In genomic region chr22:17780741-17781318, GRCh38 we compare ENCODE assay signal across 11 cellular contexts. TPM values are rescaled to one million over a fixed set of nuclear protein-coding genes. Genes with fewer than 3 reads are reported as not detected.
DNase-seq lines count a peak whose midpoint lies in the region; ATAC-seq, FAIRE-seq and TF ChIP-seq lines count a peak whose summit lies in the region.
"Had no signal": no experiment of that assay in that cellular context is flagged by ENCODE, and none has a peak within 500 bp of the region (broad histone marks: within the 10 kb centered on the region; RNA-seq: fewer than 3 reads in every experiment).

No MANE protein-coding gene starts in this region.

- no peak overlapping the region for H3K4me3 ChIP-seq in CD8-positive, alpha-beta T cell (ENCODE audit: low read depth, low read length)
- no peak overlapping the region for H3K4me3 ChIP-seq in neuronal stem cell (ENCODE audit: low read length in 2 of 2)
- no peak overlapping the region for H3K4me3 ChIP-seq in lower lobe of right lung
- H3K4me3 ChIP-seq: tibial artery had no signal

- DNase-seq in CD8-positive, alpha-beta T cell: no peak
- DNase-seq in GM12892 (ENCODE audit: insufficient read length): no peak
- DNase-seq in neuronal stem cell (ENCODE audit: low spot score): no peak
- DNase-seq in lower lobe of right lung: no peak
- DNase-seq in HEK293T (ENCODE audit: extremely low spot score): no peak
- DNase-seq: glutamatergic neuron, NCI-H187, nephron progenitor cell, tibial artery had no signal

- peaks cover 10% of the 10 kb centered on the region for H3K36me3 Mint-ChIP-seq in CD8-positive, alpha-beta T cell
- peaks cover 2% of the 10 kb centered on the region for H3K36me3 Mint-ChIP-seq in activated naive CD8-positive, alpha-beta T cell

- H3K36me3 ChIP-seq in CD8-positive, alpha-beta T cell (ENCODE audit: insufficient read depth, low read length): no peaks in the 10 kb centered on the region
- H3K36me3 ChIP-seq in neuronal stem cell (replicated peaks in 1 of 2; ENCODE audit: control insufficient read depth in 2 of 2, insufficient read depth in 2 of 2, low read length in 2 of 2) (no peaks in the 10 kb centered on the region), lower lobe of right lung (no peaks in the 10 kb centered on the region)
- H3K36me3 ChIP-seq: tibial artery had no signal

- TF ChIP-seq POLR2A in GM12892 (IDR thresholded peaks at IDR 0.05; ENCODE audit: low read depth, low read length): peak; percentile 19; the same call in 1 of the 2 replicates

- H3K79me1 ChIP-seq in neuronal stem cell (ENCODE audit: low read depth, low read length): no peaks in the 10 kb centered on the region

- peaks cover 54% of the 10 kb centered on the region for H3K4me1 Mint-ChIP-seq in CD8-positive, alpha-beta T cell (ENCODE audit: low read depth)
- peaks cover 62% of the 10 kb centered on the region for H3K4me1 Mint-ChIP-seq in activated naive CD8-positive, alpha-beta T cell (ENCODE audit: low read depth)

- H3K23ac ChIP-seq in neuronal stem cell (ENCODE audit: low read depth, low read length, poor library complexity): peak overlapping the region; percentile 37

- peak overlapping the region; percentile 88 for H2BK120ac ChIP-seq in neuronal stem cell (ENCODE audit: low read depth, low read length)

- peak overlapping the region; percentile 69 for H3K4ac ChIP-seq in neuronal stem cell (ENCODE audit: low read length)

- ATAC-seq in CD8-positive, alpha-beta T cell: no peak
- ATAC-seq in HG02885 (IDR thresholded peaks at IDR 0.05; ENCODE audit: poor library complexity, unreplicated experiment) (no peak), lower lobe of right lung (no peak)

- H3K27me3 Mint-ChIP-seq in CD8-positive, alpha-beta T cell (ENCODE audit: low read depth): no peaks in the 10 kb centered on the region
- no peaks in the 10 kb centered on the region for H3K27me3 Mint-ChIP-seq in activated naive CD8-positive, alpha-beta T cell

- peak overlapping the region; percentile 60 for H2BK12ac ChIP-seq in neuronal stem cell (ENCODE audit: low read length)

- H2AK5ac ChIP-seq in neuronal stem cell (ENCODE audit: low read depth, low read length): peak overlapping the region; percentile 53

- H2AFZ ChIP-seq in neuronal stem cell (ENCODE audit: low read length): peak overlapping the region; percentile 26

- H4K8ac ChIP-seq in neuronal stem cell (ENCODE audit: low read depth, low read length): no peak overlapping the region

- H2BK15ac ChIP-seq in neuronal stem cell (ENCODE audit: low read length): peak overlapping the region; percentile 4

- H3K27ac ChIP-seq in CD8-positive, alpha-beta T cell (ENCODE audit: low read depth, low read length): no peak overlapping the region
- H3K27ac ChIP-seq in neuronal stem cell (replicated peaks; ENCODE audit: low read length) (no peak overlapping the region), lower lobe of right lung (no peak overlapping the region)
- H3K27ac ChIP-seq: tibial artery had no signal

- no peaks in the 10 kb centered on the region for H3K9me3 Mint-ChIP-seq in CD8-positive, alpha-beta T cell
- no peaks in the 10 kb centered on the region for H3K9me3 Mint-ChIP-seq in activated naive CD8-positive, alpha-beta T cell (ENCODE audit: low read depth)

- POLR2A ChIA-PET in CD8-positive, alpha-beta T cell (lab: Charles Lee): no interaction called here
- POLR2A ChIA-PET in HEK293T (lab: Yijun Ruan, JAX): no interaction called here

- H3K27me3 ChIP-seq in CD8-positive, alpha-beta T cell (ENCODE audit: insufficient read depth, low read length): no peaks in the 10 kb centered on the region
- no peaks in the 10 kb centered on the region for H3K27me3 ChIP-seq in neuronal stem cell (ENCODE audit: control insufficient read depth in 3 of 3, insufficient read depth in 3 of 3, low read depth in 1 of 3, low read length in 3 of 3)
- peaks cover 4% of the 10 kb centered on the region for H3K27me3 ChIP-seq in lower lobe of right lung (ENCODE audit: low read depth)

- H3K4me2 ChIP-seq in neuronal stem cell (ENCODE audit: insufficient read depth, low read length, poor library complexity, severe bottlenecking): no peak overlapping the region

- H4K91ac ChIP-seq in neuronal stem cell (ENCODE audit: low read depth, low read length, poor library complexity): no peak overlapping the region

- H2BK5ac ChIP-seq in neuronal stem cell (ENCODE audit: low read length): peak overlapping the region; percentile 59

- H3K14ac ChIP-seq in neuronal stem cell (ENCODE audit: low read length): peak overlapping the region; percentile 95

- CTCF ChIA-PET in CD8-positive, alpha-beta T cell (lab: Charles Lee): interaction anchor here (1.4 to 4.1 kb wide), 2 partner anchors 26 to 39 kb away, joined by 4 to 39 read pairs (median 4); no protein-coding TSS in a partner anchor
- CTCF ChIA-PET in HEK293T (lab: Yijun Ruan, JAX): interaction anchor here (0.7 to 1.2 kb wide), 2 partner anchors 13 to 38 kb away, joined by 3 to 4 read pairs; no protein-coding TSS in a partner anchor

- no CpG with 5 or more reads among the region's 10 CpGs for WGBS in neuronal stem cell (ENCODE audit: extremely low coverage in 2 of 2, insufficient read length in 2 of 2, insufficient replicate concordance in 1 of 2), 2 donors

- peak overlapping the region; percentile 74 for H3K27ac Mint-ChIP-seq in CD8-positive, alpha-beta T cell
- H3K27ac Mint-ChIP-seq in activated naive CD8-positive, alpha-beta T cell: peak overlapping the region; percentile 51

- no peak for TF ChIP-seq CTCF in CD8-positive, alpha-beta T cell (IDR thresholded peaks at IDR 0.05)
- no peak for TF ChIP-seq CTCF in lower lobe of right lung (IDR thresholded peaks at IDR 0.05)

- H3K9me3 ChIP-seq in CD8-positive, alpha-beta T cell (ENCODE audit: low read length): no peaks in the 10 kb centered on the region
- H3K9me3 ChIP-seq in neuronal stem cell (replicated peaks in 1 of 2; ENCODE audit: control insufficient read depth in 2 of 2, insufficient read depth in 1 of 2, low read depth in 1 of 2, low read length in 2 of 2) (peaks cover 3 to 5% of the 10 kb centered on the region in 2 donors), lower lobe of right lung (no peaks in the 10 kb centered on the region)
- H3K9me3 ChIP-seq: tibial artery had no signal

- FAIRE-seq in GM12892 (lab: Jason Lieb, UNC): peak; percentile 75

- H3K4me1 ChIP-seq in CD8-positive, alpha-beta T cell (ENCODE audit: insufficient read depth, low read length): peaks cover 66% of the 10 kb centered on the region
- H3K4me1 ChIP-seq in neuronal stem cell (ENCODE audit: control insufficient read depth in 2 of 2, insufficient read depth in 1 of 2, low read depth in 1 of 2, low read length in 2 of 2) (peaks cover 5 to 7% of the 10 kb centered on the region in 2 donors), lower lobe of right lung (peaks cover 21% of the 10 kb centered on the region)

- H3K9ac ChIP-seq in neuronal stem cell (ENCODE audit: low read depth, low read length, poor library complexity): no peak overlapping the region

- peak overlapping the region; percentile 84 for H3K18ac ChIP-seq in neuronal stem cell (ENCODE audit: low read length)

- intact Hi-C loops in CD8-positive, alpha-beta T cell (cut with DNase I, micrococcal nuclease): loop anchor here in 1 of 2 experiments (5.0 kb wide), 1 partner anchor 144 kb away; the partner anchor contains the start of gene BCL2L13
- intact Hi-C loops in lower lobe of right lung (cut with DNase I): no loop called here

- H3K4me3 Mint-ChIP-seq in CD8-positive, alpha-beta T cell: peak overlapping the region; percentile 53
- no peak overlapping the region for H3K4me3 Mint-ChIP-seq in activated naive CD8-positive, alpha-beta T cell
- H3K4me3 Mint-ChIP-seq: nephron progenitor cell had no signal

TF ChIP-seq in HEK293T, 16 proteins besides CTCF, POLR2A, EP300 and RAD21:
- TF ChIP-seq FOXA1 (IDR thresholded peaks at IDR 0.05): no peak
- no peak for TF ChIP-seq FOXM1 (IDR thresholded peaks at IDR 0.05; ENCODE audit: borderline replicate concordance)
- TF ChIP-seq SUZ12 (IDR thresholded peaks at IDR 0.05): no peak

RNA-seq across cellular contexts. Expression of gene BID, which starts 6.6 kb away (rescaled TPM):
- total RNA-seq in CD8-positive, alpha-beta T cell: 10 to 100 TPM; 14.4 to 15.0 TPM
- 93.1 TPM for polyA plus RNA-seq in GM12892 (2012; ENCODE audit: missing spikeins)
- polyA plus RNA-seq in neuronal stem cell (2013, experiment 1 of 2): 25.3 TPM
- polyA plus RNA-seq in neuronal stem cell (2013, experiment 2 of 2): 27.6 TPM
- total RNA-seq in lower lobe of right lung: 34.3 TPM
